Comparison of ENCODE assay signal across 13 cellular contexts in genomic region chr1:78101514-78101913, GRCh38. TPM values are rescaled to one million over a fixed set of nuclear protein-coding genes. Genes with fewer than 3 reads are reported as not detected.
DNase-seq lines count a peak whose midpoint lies in the region; ATAC-seq and TF ChIP-seq lines count a peak whose summit lies in the region.
"Had no signal": no experiment of that assay in that cellular context is flagged by ENCODE, and none has a peak within 500 bp of the region (broad histone marks: within the 10 kb centered on the region; RNA-seq: fewer than 3 reads in every experiment).

No MANE protein-coding gene starts in this region.

- H3K4me3 ChIP-seq in fibroblast of pulmonary artery (replicated peaks; ENCODE audit: low read depth, low read length), result no peak overlapping the region

- DNase-seq in Caki2 (ENCODE audit: low read depth) (peak; percentile 25), RKO (ENCODE audit: low spot score) (peak; percentile 61), fibroblast of pulmonary artery (ENCODE audit: low read depth) (peak; percentile 97), omental fat pad (ENCODE audit: low spot score) (no peak), SK-N-DZ (ENCODE audit: low spot score) (no peak)
- DNase-seq: activated CD4-positive, alpha-beta T cell treated with anti-CD3 and anti-CD28 coated beads for 4 hours; DMS79; NCI-H526 treated with DMSO at 0.1 percent for 48 hours; stimulated activated CD8-positive, alpha-beta memory T cell treated with anti-CD3 and anti-CD28 coated beads, Interleukin-4, amount 100 ng/mL, for 48 hours had no signal

- in situ Hi-C loops in Caki2 (cut with HindIII; ENCODE audit: low pct_unique_long_range_greater_than_20kb, low sequenced_read_pairs), result no loop called here

- TF ChIP-seq CTCF in fibroblast of pulmonary artery (IDR thresholded peaks at IDR 0.05; ENCODE audit: low read length, missing control alignments) (no peak), omental fat pad (IDR thresholded peaks at IDR 0.05) (no peak)

- ATAC-seq in omental fat pad (ENCODE audit: low FRiP score) (peak; percentile 73), HG02571 (IDR thresholded peaks at IDR 0.05; ENCODE audit: unreplicated experiment) (no peak), HG03025 (IDR thresholded peaks at IDR 0.05; ENCODE audit: low FRiP score, unreplicated experiment) (no peak), HG03280 (IDR thresholded peaks at IDR 0.05; ENCODE audit: unreplicated experiment) (no peak)

RNA-seq across cellular contexts. Expression of gene GIPC2, which starts 55.7 kb away (rescaled TPM):
- total RNA-seq in Caki2 (2014; rRNA removed; shearing (Covaris generic); ENCODE audit: low replicate concordance), result not detected in 2 replicates
- total RNA-seq in omental fat pad, result 10 to 100 TPM in 1 of 4 donors, 1 to 10 TPM in 3; 1.4 to 15.9 (median 3.1) TPM
- 0.05 and 0.32 TPM in 2 replicates for polyA plus RNA-seq in SK-N-DZ (2014; cell fraction: cytosol; rRNA removed)
- polyA plus RNA-seq in SK-N-DZ (2014; cell fraction: nucleus; rRNA removed), result not detected in 2 replicates
- total RNA-seq: neural crest cell had no signal

Comparison
In these comparisons a context has a peak if more than half of its experiments do, and no peak if none do; other contexts are left out.
1. DNase-seq: peak in Caki2 (single experiment), RKO (single experiment) and fibroblast of pulmonary artery (single experiment); none in omental fat pad (single experiment) and SK-N-DZ (single experiment).